21 cellular contexts compared by ENCODE assay signal in genomic region chr5:124021066-124021641, GRCh38.
"Had no signal": no experiment of that assay in that cellular context is flagged by ENCODE, and none has a peak within 500 bp of the region (broad histone marks: within the 10 kb centered on the region; RNA-seq: fewer than 3 reads in every experiment).

No MANE protein-coding gene starts in this region.

- H3K4me1 Mint-ChIP-seq: activated CD4-positive, alpha-beta T cell treated with anti-CD3 and anti-CD28 coated beads, Interleukin-2, amount 10 ng/mL, durations not matched to agents 7 days and 5 days; natural killer cell had no signal

- DNase-seq: activated CD4-positive, alpha-beta T cell treated with anti-CD3 and anti-CD28 coated beads, Interleukin-2, amount 10 ng/mL, durations not matched to agents 7 days and 5 days; activated CD8-positive, alpha-beta memory T cell treated with anti-CD3 and anti-CD28 coated beads, Interleukin-2, amount 50 U/mL, for 48 hours; activated gamma-delta T cell; activated T-cell treated with anti-CD3 and anti-CD28 coated beads, Interleukin-2, amount 50 U/mL, for 72 hours; amniotic stem cell; effector memory CD8-positive, alpha-beta T cell; hippocampal formation; mammary epithelial cell; natural killer cell; retina; stimulated activated CD4-positive, alpha-beta T cell treated with anti-CD3 and anti-CD28 coated beads, Interleukin-4, amount 100 ng/mL, for 24 hours; stimulated activated naive CD4-positive, alpha-beta T cell; T-helper 9 cell; tibial artery had no signal

- H3K27ac Mint-ChIP-seq: activated CD4-positive, alpha-beta T cell treated with anti-CD3 and anti-CD28 coated beads, Interleukin-2, amount 10 ng/mL, durations not matched to agents 7 days and 5 days; activated naive CD8-positive, alpha-beta T cell; activated T-cell treated with anti-CD3 and anti-CD28 coated beads, Interleukin-2, amount 50 U/mL, for 72 hours; brain; dendritic cell treated with granulocyte-macrophage colony-stimulating factor and Interleukin-4, amounts not matched to agents 40 ng/mL and 50 ng/mL, for 4 days; effector memory CD8-positive, alpha-beta T cell; natural killer cell had no signal

- H3K27me3 Mint-ChIP-seq: activated CD4-positive, alpha-beta T cell treated with anti-CD3 and anti-CD28 coated beads, Interleukin-2, amount 10 ng/mL, durations not matched to agents 7 days and 5 days; activated naive CD8-positive, alpha-beta T cell; brain; dendritic cell treated with granulocyte-macrophage colony-stimulating factor and Interleukin-4, amounts not matched to agents 40 ng/mL and 50 ng/mL, for 4 days; effector memory CD8-positive, alpha-beta T cell had no signal

- H3K4me1 ChIP-seq: vagina had no signal

- H3K36me3 Mint-ChIP-seq: activated naive CD8-positive, alpha-beta T cell had no signal

- H3K36me3 ChIP-seq: neutrophil, tibial artery, vagina had no signal

- H3K27me3 ChIP-seq: neutrophil, tibial artery, vagina had no signal

- ATAC-seq: activated T-cell treated with anti-CD3 and anti-CD28 coated beads, Interleukin-2, amount 50 U/mL, for 72 hours; effector memory CD8-positive, alpha-beta T cell; left lobe of liver; natural killer cell had no signal

- H3K4me3 ChIP-seq: skin epidermis, tibial artery, vagina had no signal

- H3K9me3 ChIP-seq: neutrophil, vagina had no signal

- H3K4me3 Mint-ChIP-seq: activated CD4-positive, alpha-beta T cell treated with anti-CD3 and anti-CD28 coated beads, Interleukin-2, amount 10 ng/mL, durations not matched to agents 7 days and 5 days; activated naive CD8-positive, alpha-beta T cell; activated T-cell treated with anti-CD3 and anti-CD28 coated beads, Interleukin-2, amount 50 U/mL, for 72 hours; brain; dendritic cell treated with granulocyte-macrophage colony-stimulating factor and Interleukin-4, amounts not matched to agents 40 ng/mL and 50 ng/mL, for 4 days; effector memory CD8-positive, alpha-beta T cell; natural killer cell had no signal

- H3K27ac ChIP-seq: neutrophil, skin epidermis, tibial artery, vagina had no signal

- H3K9me3 Mint-ChIP-seq: activated CD4-positive, alpha-beta T cell treated with anti-CD3 and anti-CD28 coated beads, Interleukin-2, amount 10 ng/mL, durations not matched to agents 7 days and 5 days had no signal
